ENCODE assay signal across 9 cellular contexts in the genomic region with DNA sequence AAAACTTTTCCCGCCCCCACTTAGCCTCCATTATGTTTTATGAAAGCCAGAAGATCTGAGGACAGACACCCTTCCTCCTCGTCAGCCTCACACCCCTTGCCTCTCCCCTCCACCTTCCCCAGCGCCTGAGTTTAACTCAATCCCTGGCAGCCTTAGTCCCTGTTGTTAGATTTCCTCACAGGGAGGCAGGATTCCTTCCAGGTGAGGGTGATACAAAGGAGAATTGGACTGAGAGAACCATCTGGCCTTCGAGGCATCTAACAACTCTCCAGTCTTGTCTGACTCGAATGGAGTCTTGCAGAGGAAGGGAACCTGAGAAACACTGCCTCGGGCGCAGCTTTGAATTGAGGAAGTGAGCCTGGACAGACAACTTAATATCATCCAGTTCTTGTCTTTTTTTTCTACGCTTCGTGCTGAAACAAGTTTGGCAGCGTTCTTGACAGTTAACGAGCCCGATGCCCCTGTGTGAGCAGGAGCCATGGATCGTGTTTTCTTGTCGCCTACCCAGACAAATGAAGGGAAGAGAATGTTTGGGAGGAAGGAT. TPM values are rescaled to one million over a fixed set of nuclear protein-coding genes. Genes with fewer than 3 reads are reported as not detected.
DNase-seq lines count a peak whose midpoint lies in the region; ATAC-seq and TF ChIP-seq lines count a peak whose summit lies in the region.
"Had no signal": no experiment of that assay in that cellular context is flagged by ENCODE, and none has a peak within 500 bp of the region (broad histone marks: within the 10 kb centered on the region; RNA-seq: fewer than 3 reads in every experiment).

No MANE protein-coding gene starts in this region.

- peaks cover 15 to 29% of the 10 kb centered on the region in 2 donors for H3K36me3 Mint-ChIP-seq in CD14-positive monocyte

- H3K9me2 ChIP-seq in GM23248 (ENCODE audit: insufficient read depth) = no peaks in the 10 kb centered on the region

- ATAC-seq in omental fat pad (ENCODE audit: low FRiP score) (peak; percentile 2), GM21423 (IDR thresholded peaks at IDR 0.05; ENCODE audit: unreplicated experiment) (no peak), HG02970 (IDR thresholded peaks at IDR 0.05; ENCODE audit: low FRiP score, unreplicated experiment) (no peak)

- H3K27ac ChIP-seq in GM23248 = peak overlapping the region; percentile 90

- peak; percentile 65 for DNase-seq in CD14-positive monocyte (ENCODE audit: low spot score)
- DNase-seq in GM23248 = peak; percentile 50
- DNase-seq in SIG-M5 treated with dmso at 0.1 percent for 504 hours (lab: John Stamatoyannopoulos, UW; ENCODE audit: unreplicated experiment) = peak; percentile 92
- DNase-seq in epithelial cell of esophagus (ENCODE audit: low read depth) = peak; percentile 98
- DNase-seq in omental fat pad (ENCODE audit: low spot score) = no peak
- no peak for DNase-seq in DMS 273 (lab: John Stamatoyannopoulos, UW; ENCODE audit: unreplicated experiment)

- peaks cover 0 to 2% (median 0%) of the 10 kb centered on the region in 7 donors for H3K9me3 Mint-ChIP-seq in CD14-positive monocyte

- H2AFZ ChIP-seq in GM23248 = peak overlapping the region; percentile 88

- no peaks in the 10 kb centered on the region for H3K36me3 ChIP-seq in GM23248 (ENCODE audit: low read depth)

- H3K79me2 ChIP-seq in GM23248 (ENCODE audit: insufficient read depth) = peaks cover 5% of the 10 kb centered on the region; the same call in 1 of the 2 replicates

- H3K4me1 Mint-ChIP-seq in CD14-positive monocyte = peaks cover 29% of the 10 kb centered on the region

- in situ Hi-C loops in GM23248 (cut with MboI) = no loop called here

- TF ChIP-seq CTCF in CD14-positive monocyte (IDR thresholded peaks at IDR 0.05) = no peak
- no peak for TF ChIP-seq CTCF in epithelial cell of esophagus (IDR thresholded peaks at IDR 0.05; ENCODE audit: insufficient read depth, low read depth, low read length, missing control alignments)
- TF ChIP-seq CTCF in omental fat pad (IDR thresholded peaks at IDR 0.05) = no peak

- peaks cover 6% of the 10 kb centered on the region for H3K4me1 ChIP-seq in GM23248 (ENCODE audit: insufficient read depth)

- no peaks in the 10 kb centered on the region for H4K20me1 ChIP-seq in GM23248 (ENCODE audit: insufficient read depth)

- intact Hi-C loops in CD14-positive monocyte (cut with micrococcal nuclease) = loop anchor here (1.0 to 5.0 kb wide), 6 partner anchors 8 to 85 kb away; a partner anchor contains a TSS

- WGBS in GM23248 (ENCODE audit: low coverage in 1 of 2, low lambda C conversion rate in 2 of 2, missing lambda C conversion rate in 2 of 2), 2 experiments = 11 to 15% methylated on average over 14 of the region's 14 CpGs

- H3K9me3 ChIP-seq in GM23248 (ENCODE audit: low read depth) = no peaks in the 10 kb centered on the region

- peak overlapping the region; percentile 84 to 92 for H3K4me3 Mint-ChIP-seq in CD14-positive monocyte

- H3K4me3 ChIP-seq in GM23248 = peak overlapping the region; percentile 78
- H3K4me3 ChIP-seq in epithelial cell of esophagus (ENCODE audit: low read length) = peak overlapping the region; percentile 31

- H3F3A ChIP-seq in GM23248 (ENCODE audit: insufficient read depth) = peaks cover 19% of the 10 kb centered on the region

- no peaks in the 10 kb centered on the region for H3K27me3 ChIP-seq in GM23248 (replicated peaks; ENCODE audit: insufficient read depth)

- H3K27ac Mint-ChIP-seq in CD14-positive monocyte = peak overlapping the region; percentile 92 to 97 (median 97)

- peak overlapping the region; percentile 91 for H3K4me2 ChIP-seq in GM23248 (ENCODE audit: unreplicated experiment)

- peak overlapping the region; percentile 86 for H3K9ac ChIP-seq in GM23248

- peaks cover 0 to 4% (median 3%) of the 10 kb centered on the region in 3 donors for H3K27me3 Mint-ChIP-seq in CD14-positive monocyte (ENCODE audit: low read depth in 3 of 3)

RNA-seq across cellular contexts. Expression of a gene that starts 1.3 kb away (rescaled TPM):
- polyA plus RNA-seq in CD14-positive monocyte (1 to 10 TPM; 2.8 to 3.0 TPM), GM23248 (2016; fragmentation: Nextera tagmentation; extraction: Ambion mirVana) (5.0 and 5.7 TPM in 2 replicates)
- total RNA-seq in GM23248 (2014; rRNA removed; shearing (Covaris generic)) = 35.3 and 38.4 TPM in 2 replicates
- total RNA-seq in omental fat pad = 10 to 100 TPM; 16.5 to 22.5 (median 18.6) TPM

RNA-seq across cellular contexts. Expression of a gene that starts 7.0 kb away (rescaled TPM):
- polyA plus RNA-seq in CD14-positive monocyte (1 to 10 TPM; 4.1 to 6.6 TPM), GM23248 (2016; fragmentation: Nextera tagmentation; extraction: Ambion mirVana) (5.4 and 6.7 TPM in 2 replicates)
- total RNA-seq in GM23248 (2014; rRNA removed; shearing (Covaris generic)) = 7.7 and 15.7 TPM in 2 replicates
- total RNA-seq in omental fat pad = 10 to 100 TPM in 2 of 4 donors, 1 to 10 TPM in 2; 7.7 to 12.1 (median 10.4) TPM

RNA-seq across cellular contexts. Expression of a gene that starts 30.5 kb away (rescaled TPM):
- polyA plus RNA-seq in CD14-positive monocyte = 1 to 10 TPM in 1 of 2 donors, under 1 TPM in 1; 0.94 to 1.0 TPM
- 3.0 and 8.8 TPM in 2 replicates for total RNA-seq in GM23248 (2014; rRNA removed; shearing (Covaris generic))
- 3.0 TPM in 2 replicates for polyA plus RNA-seq in GM23248 (2016; fragmentation: Nextera tagmentation; extraction: Ambion mirVana)
- total RNA-seq in omental fat pad = 10 to 100 TPM in 2 of 4 donors, 1 to 10 TPM in 2; 4.5 to 15.9 (median 10.1) TPM

RNA-seq across cellular contexts. Expression of a gene that starts 43.8 kb away (rescaled TPM):
- polyA plus RNA-seq in CD14-positive monocyte (10 to 100 TPM; 18.9 to 24.1 TPM), GM23248 (2016; fragmentation: Nextera tagmentation; extraction: Ambion mirVana) (13.6 and 14.7 TPM in 2 replicates)
- 10.4 and 33.0 TPM in 2 replicates for total RNA-seq in GM23248 (2014; rRNA removed; shearing (Covaris generic))
- 10 to 100 TPM in 3 of 4 donors, 1 to 10 TPM in 1; 7.4 to 24.0 (median 13.3) TPM for total RNA-seq in omental fat pad

RNA-seq across cellular contexts. Expression of a gene that starts 55.2 kb away (rescaled TPM):
- polyA plus RNA-seq in CD14-positive monocyte (100 to 1,000 TPM in 1 of 2 donors, 10 to 100 TPM in 1; 56.8 to 109 TPM), GM23248 (2016; fragmentation: Nextera tagmentation; extraction: Ambion mirVana) (0.27 TPM in 1 of 2 replicates, not detected in the other)
- 0.65 TPM in 1 of 2 replicates, not detected in the other for total RNA-seq in GM23248 (2014; rRNA removed; shearing (Covaris generic))
- 10 to 100 TPM in 1 of 4 donors, 1 to 10 TPM in 3; 1.5 to 20.2 (median 6.3) TPM for total RNA-seq in omental fat pad
- total RNA-seq: pulmonary artery endothelial cell had no signal

Comparison
In these comparisons a context has a peak if more than half of its experiments do, and no peak if none do; other contexts are left out.
1. DNase-seq: peak in CD14-positive monocyte (single experiment), GM23248 (single experiment), SIG-M5 treated with dmso at 0.1 percent for 504 hours (single experiment) and epithelial cell of esophagus (single experiment); none in omental fat pad (single experiment) and DMS 273 (single experiment).